ENCODE assay signal across 13 cellular contexts in the genomic region with DNA sequence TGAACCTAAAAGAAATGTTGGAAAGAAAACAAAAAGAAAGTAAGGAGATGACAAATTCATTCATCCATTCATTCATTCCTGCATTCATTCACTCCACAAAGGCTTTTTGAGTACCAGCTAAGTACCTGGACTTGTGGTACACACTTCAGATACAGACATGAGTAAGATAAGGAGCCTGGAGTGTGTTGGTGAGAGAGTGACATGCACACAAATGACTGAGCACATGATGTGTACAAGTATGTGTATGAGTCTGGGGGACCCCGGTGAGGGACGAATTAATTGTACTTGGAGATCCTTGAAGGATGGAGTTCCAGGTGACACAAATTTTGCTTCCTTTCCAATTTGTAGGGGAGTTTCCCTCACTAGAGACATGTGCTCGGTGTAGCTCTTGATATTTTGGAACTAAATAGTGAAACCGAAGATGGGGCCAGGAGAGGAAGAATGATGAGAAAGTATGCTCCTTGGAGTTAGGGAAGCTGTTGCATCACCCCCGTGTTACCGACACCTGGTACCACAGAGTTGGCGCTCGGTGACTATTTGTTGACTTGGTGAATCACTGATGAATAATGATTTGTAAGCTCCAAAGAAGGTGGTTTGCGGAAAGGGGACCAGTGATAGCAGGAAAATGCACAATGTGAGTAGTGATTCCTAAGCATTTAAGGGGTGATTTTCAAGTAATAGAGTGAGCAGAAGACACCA.
DNase-seq lines count a peak whose midpoint lies in the region; ATAC-seq, FAIRE-seq and TF ChIP-seq lines count a peak whose summit lies in the region.
"Had no signal": no experiment of that assay in that cellular context is flagged by ENCODE, and none has a peak within 500 bp of the region (broad histone marks: within the 10 kb centered on the region; RNA-seq: fewer than 3 reads in every experiment).

No MANE protein-coding gene starts in this region.

- H3K36me3 ChIP-seq in suprapubic skin (no peaks in the 10 kb centered on the region), mucosa of descending colon (ENCODE audit: low read depth) (no peaks in the 10 kb centered on the region)
- H3K36me3 ChIP-seq: BE2C, neutrophil had no signal

- no peak for TF ChIP-seq POLR2A in suprapubic skin (IDR thresholded peaks at IDR 0.05)

- peaks cover 29% of the 10 kb centered on the region for H3K4me1 Mint-ChIP-seq in activated T-cell treated with anti-CD3 and anti-CD28 coated beads, Interleukin-2, amount 50 U/mL, for 72 hours (ENCODE audit: low read depth)
- H3K4me1 Mint-ChIP-seq in stimulated activated naive CD8-positive, alpha-beta T cell treated with anti-CD3 and anti-CD28 coated beads, Interleukin-15, amount 100 ng/mL, for 72 hours, result peaks cover 43% of the 10 kb centered on the region
- peaks cover 5% of the 10 kb centered on the region for H3K4me1 Mint-ChIP-seq in activated CD4-positive, alpha-beta memory T cell treated with anti-CD3 and anti-CD28 coated beads, Interleukin-2, amount 10 ng/mL, durations not matched to agents 7 days and 5 days

- H3K27me3 ChIP-seq in suprapubic skin, result no peaks in the 10 kb centered on the region
- H3K27me3 ChIP-seq: BE2C, neutrophil had no signal

- no peak overlapping the region for H3K27ac ChIP-seq in suprapubic skin
- H3K27ac ChIP-seq: neutrophil had no signal

- intact Hi-C loops in mucosa of descending colon (cut with DNase I, micrococcal nuclease), result no loop called here

- TF ChIP-seq EP300 in suprapubic skin (IDR thresholded peaks at IDR 0.05), result no peak

- FAIRE-seq in RCC 7860 (lab: Jason Lieb, UNC), result peak; percentile 89
- FAIRE-seq: GM19239 had no signal

- POLR2A ChIA-PET in activated CD4-positive, alpha-beta memory T cell treated with anti-CD3 and anti-CD28 coated beads, Interleukin-2, amount 10 ng/mL, durations not matched to agents 7 days and 5 days (lab: Charles Lee), result no interaction called here

- no peak overlapping the region for H3K27ac Mint-ChIP-seq in activated T-cell treated with anti-CD3 and anti-CD28 coated beads, Interleukin-2, amount 50 U/mL, for 72 hours
- H3K27ac Mint-ChIP-seq in stimulated activated naive CD8-positive, alpha-beta T cell treated with anti-CD3 and anti-CD28 coated beads, Interleukin-15, amount 100 ng/mL, for 72 hours, result no peak overlapping the region
- H3K27ac Mint-ChIP-seq in activated CD4-positive, alpha-beta memory T cell treated with anti-CD3 and anti-CD28 coated beads, Interleukin-2, amount 10 ng/mL, durations not matched to agents 7 days and 5 days, result no peak overlapping the region

- ATAC-seq in activated T-cell treated with anti-CD3 and anti-CD28 coated beads, Interleukin-2, amount 50 U/mL, for 72 hours (replicated peaks in 1 of 2), result peak; percentile 71 to 87
- peak; percentile 80 for ATAC-seq in stimulated activated naive CD8-positive, alpha-beta T cell treated with anti-CD3 and anti-CD28 coated beads, Interleukin-15, amount 100 ng/mL, for 72 hours
- ATAC-seq in mucosa of descending colon, result no peak

- H3K9me3 Mint-ChIP-seq in activated T-cell treated with anti-CD3 and anti-CD28 coated beads, Interleukin-2, amount 50 U/mL, for 72 hours, result peaks cover 0 to 5% of the 10 kb centered on the region in 2 donors
- H3K9me3 Mint-ChIP-seq in stimulated activated naive CD8-positive, alpha-beta T cell treated with anti-CD3 and anti-CD28 coated beads, Interleukin-15, amount 100 ng/mL, for 72 hours, result no peaks in the 10 kb centered on the region
- H3K9me3 Mint-ChIP-seq in activated CD4-positive, alpha-beta memory T cell treated with anti-CD3 and anti-CD28 coated beads, Interleukin-2, amount 10 ng/mL, durations not matched to agents 7 days and 5 days, result peaks cover 4% of the 10 kb centered on the region

- peak; percentile 2 for DNase-seq in activated T-cell treated with anti-CD3 and anti-CD28 coated beads, Interleukin-2, amount 50 U/mL, for 72 hours
- DNase-seq in activated T-cell treated with anti-CD3 and anti-CD28 coated beads, Interleukin-2, amount 50 U/mL, for 1 hour, result no peak
- DNase-seq in RCC 7860 (ENCODE audit: low spot score), result peak; percentile 88
- DNase-seq in epithelial cell of esophagus (ENCODE audit: low read depth), result peak; percentile 99
- peak in 1 of 2 donors; percentile 22 for DNase-seq in stimulated activated naive CD8-positive, alpha-beta T cell treated with anti-CD3 and anti-CD28 coated beads, Interleukin-15, amount 100 ng/mL, for 72 hours
- DNase-seq in suprapubic skin (ENCODE audit: low spot score in 2 of 2), result no peak
- DNase-seq in mucosa of descending colon, result no peak
- no peak for DNase-seq in activated CD4-positive, alpha-beta memory T cell treated with anti-CD3 and anti-CD28 coated beads, Interleukin-2, amount 10 ng/mL, durations not matched to agents 7 days and 5 days
- DNase-seq: BE2C, substantia nigra, T-helper 9 cell had no signal

- H3K9me3 ChIP-seq in suprapubic skin (no peaks in the 10 kb centered on the region), mucosa of descending colon (no peaks in the 10 kb centered on the region)
- H3K9me3 ChIP-seq: BE2C, neutrophil had no signal

- H3K4me3 ChIP-seq in epithelial cell of esophagus (ENCODE audit: low read length) (no peak overlapping the region), suprapubic skin (no peak overlapping the region), mucosa of descending colon (no peak overlapping the region)

- WGBS in suprapubic skin, result 72% methylated on average over 9 of the region's 9 CpGs

- H3K36me3 Mint-ChIP-seq in activated T-cell treated with anti-CD3 and anti-CD28 coated beads, Interleukin-2, amount 50 U/mL, for 72 hours (ENCODE audit: insufficient read depth in 2 of 2), result no peaks in the 10 kb centered on the region
- H3K36me3 Mint-ChIP-seq in activated CD4-positive, alpha-beta memory T cell treated with anti-CD3 and anti-CD28 coated beads, Interleukin-2, amount 10 ng/mL, durations not matched to agents 7 days and 5 days (ENCODE audit: low read depth), result no peaks in the 10 kb centered on the region

- CTCF ChIA-PET in activated CD4-positive, alpha-beta memory T cell treated with anti-CD3 and anti-CD28 coated beads, Interleukin-2, amount 10 ng/mL, durations not matched to agents 7 days and 5 days (lab: Charles Lee), result no interaction called here

- no peak overlapping the region for H3K4me3 Mint-ChIP-seq in activated T-cell treated with anti-CD3 and anti-CD28 coated beads, Interleukin-2, amount 50 U/mL, for 72 hours
- no peak overlapping the region for H3K4me3 Mint-ChIP-seq in stimulated activated naive CD8-positive, alpha-beta T cell treated with anti-CD3 and anti-CD28 coated beads, Interleukin-15, amount 100 ng/mL, for 72 hours
- no peak overlapping the region for H3K4me3 Mint-ChIP-seq in activated CD4-positive, alpha-beta memory T cell treated with anti-CD3 and anti-CD28 coated beads, Interleukin-2, amount 10 ng/mL, durations not matched to agents 7 days and 5 days

- TF ChIP-seq CTCF in epithelial cell of esophagus (IDR thresholded peaks at IDR 0.05; ENCODE audit: insufficient read depth, low read depth, low read length, missing control alignments) (no peak), suprapubic skin (IDR thresholded peaks at IDR 0.05) (no peak), mucosa of descending colon (IDR thresholded peaks at IDR 0.05) (no peak)

- H3K4me1 ChIP-seq in suprapubic skin (no peaks in the 10 kb centered on the region), mucosa of descending colon (ENCODE audit: low read depth) (no peaks in the 10 kb centered on the region)

- H3K27me3 Mint-ChIP-seq in activated T-cell treated with anti-CD3 and anti-CD28 coated beads, Interleukin-2, amount 50 U/mL, for 72 hours (ENCODE audit: low read depth), result no peaks in the 10 kb centered on the region
- no peaks in the 10 kb centered on the region for H3K27me3 Mint-ChIP-seq in stimulated activated naive CD8-positive, alpha-beta T cell treated with anti-CD3 and anti-CD28 coated beads, Interleukin-15, amount 100 ng/mL, for 72 hours
- H3K27me3 Mint-ChIP-seq in activated CD4-positive, alpha-beta memory T cell treated with anti-CD3 and anti-CD28 coated beads, Interleukin-2, amount 10 ng/mL, durations not matched to agents 7 days and 5 days, result no peaks in the 10 kb centered on the region

Comparison
In these comparisons a context has a peak if more than half of its experiments do, and no peak if none do; other contexts are left out.
1. DNase-seq: peak in activated T-cell treated with anti-CD3 and anti-CD28 coated beads, Interleukin-2, amount 50 U/mL, for 72 hours (2 of 2), RCC 7860 (single experiment) and epithelial cell of esophagus (single experiment); none in activated T-cell treated with anti-CD3 and anti-CD28 coated beads, Interleukin-2, amount 50 U/mL, for 1 hour (single experiment), suprapubic skin (0 of 2), mucosa of descending colon (0 of 3) and activated CD4-positive, alpha-beta memory T cell treated with anti-CD3 and anti-CD28 coated beads, Interleukin-2, amount 10 ng/mL, durations not matched to agents 7 days and 5 days (single experiment).